In genomic region chr11:75262436-75262835, GRCh38 we compare ENCODE assay signal across 27 cellular contexts. TPM values are rescaled to one million over a fixed set of nuclear protein-coding genes. Genes with fewer than 3 reads are reported as not detected.
DNase-seq lines count a peak whose midpoint lies in the region; ATAC-seq and TF ChIP-seq lines count a peak whose summit lies in the region.
"Had no signal": no experiment of that assay in that cellular context is flagged by ENCODE, and none has a peak within 500 bp of the region (broad histone marks: within the 10 kb centered on the region; RNA-seq: fewer than 3 reads in every experiment).

No MANE protein-coding gene starts in this region.

- intact Hi-C loops in CD14-positive monocyte (cut with micrococcal nuclease), result no loop called here
- intact Hi-C loops in CD8-positive, alpha-beta T cell (cut with DNase I, micrococcal nuclease), result no loop called here
- intact Hi-C loops in ascending aorta (cut with DNase I), result no loop called here

- CTCF ChIA-PET in CD8-positive, alpha-beta T cell (lab: Charles Lee), result interaction anchor here (1.1 to 5.8 kb wide), 12 partner anchors 9 to 239 kb away, joined by 3 to 52 read pairs (median 8); no protein-coding TSS in a partner anchor

- peak; percentile 14 for DNase-seq in CD14-positive monocyte (ENCODE audit: low spot score)
- no peak for DNase-seq in CD8-positive, alpha-beta T cell
- peak; percentile 58 for DNase-seq in endodermal cell
- no peak for DNase-seq in neuronal stem cell (ENCODE audit: low spot score)
- no peak for DNase-seq in ascending aorta (ENCODE audit: low spot score in 2 of 2)
- DNase-seq in NCI-H187 treated with DMSO at 0.1 percent for 48 hours (lab: John Stamatoyannopoulos, UW), result no peak
- DNase-seq in NCI-H82 treated with DMSO at 0.1 percent for 48 hours (lab: John Stamatoyannopoulos, UW; ENCODE audit: unreplicated experiment), result no peak
- no peak for DNase-seq in NCI-H748 (lab: John Stamatoyannopoulos, UW; ENCODE audit: unreplicated experiment)
- DNase-seq: activated CD4-positive, alpha-beta T cell treated with anti-CD3 and anti-CD28 coated beads, Interleukin-2, amount 10 ng/mL, durations not matched to agents 7 days and 5 days; brain microvascular endothelial cell; DND-41; foreskin melanocyte; GOT3; hippocampal formation; NCI-H1694; NCI-H2171; NCI-H69; psoas muscle; RPMI8226; SK-N-SH; small intestine; stimulated activated CD4-positive, alpha-beta T cell treated with anti-CD3 and anti-CD28 coated beads, Interleukin-1b, Interleukin-23, amount 100 ng/mL, for 48 hours had no signal

- no peak overlapping the region for H2AFZ ChIP-seq in neuronal stem cell (ENCODE audit: low read length)

- peaks cover 61% of the 10 kb centered on the region for H3K4me1 ChIP-seq in CD8-positive, alpha-beta T cell (ENCODE audit: insufficient read depth, low read length)
- H3K4me1 ChIP-seq in endodermal cell (ENCODE audit: control insufficient read depth, insufficient read depth, low read length) (no peaks in the 10 kb centered on the region), neuronal stem cell (ENCODE audit: control insufficient read depth in 2 of 2, insufficient read depth in 1 of 2, low read depth in 1 of 2, low read length in 2 of 2) (no peaks in the 10 kb centered on the region), ascending aorta (no peaks in the 10 kb centered on the region)
- H3K4me1 ChIP-seq: psoas muscle had no signal

- no peak overlapping the region for H3K23ac ChIP-seq in neuronal stem cell (ENCODE audit: low read depth, low read length, poor library complexity)

- peaks cover 1 to 9% (median 7%) of the 10 kb centered on the region in 3 donors for H3K27me3 Mint-ChIP-seq in CD14-positive monocyte (ENCODE audit: low read depth in 3 of 3)
- no peaks in the 10 kb centered on the region for H3K27me3 Mint-ChIP-seq in CD8-positive, alpha-beta T cell (ENCODE audit: low read depth)
- H3K27me3 Mint-ChIP-seq in endodermal cell (ENCODE audit: insufficient read depth), result peaks cover 16% of the 10 kb centered on the region
- H3K27me3 Mint-ChIP-seq: activated T-helper 17 cell treated with anti-CD3 and anti-CD28 coated beads, Interleukin-2, amount 50 U/mL, for 72 hours had no signal

- no peak overlapping the region for H3K4me3 ChIP-seq in CD8-positive, alpha-beta T cell (ENCODE audit: low read depth, low read length)
- H3K4me3 ChIP-seq in endodermal cell (ENCODE audit: low read length) (no peak overlapping the region), neuronal stem cell (ENCODE audit: low read length in 2 of 2) (no peak overlapping the region), ascending aorta (no peak overlapping the region)
- H3K4me3 ChIP-seq: esophagus muscularis mucosa, psoas muscle had no signal

- TF ChIP-seq CTCF in CD14-positive monocyte (IDR thresholded peaks at IDR 0.05) (no peak), endodermal cell (conservative IDR thresholded peaks at IDR 0.05) (no peak), ascending aorta (IDR thresholded peaks at IDR 0.05) (no peak)
- no peak for TF ChIP-seq CTCF in CD8-positive, alpha-beta T cell (IDR thresholded peaks at IDR 0.05)

- POLR2A ChIA-PET in CD8-positive, alpha-beta T cell (lab: Charles Lee), result interaction anchor here (0.9 to 5.0 kb wide), 3 partner anchors 9 to 300 kb away, joined by 3 to 31 read pairs (median 9); partner anchors contain the start of gene SERPINH1

- H3K27me3 ChIP-seq in CD8-positive, alpha-beta T cell (ENCODE audit: insufficient read depth, low read length), result no peaks in the 10 kb centered on the region
- H3K27me3 ChIP-seq in endodermal cell (ENCODE audit: control insufficient read depth, insufficient read depth, low read length, poor library complexity, severe bottlenecking) (peaks cover 7% of the 10 kb centered on the region), neuronal stem cell (ENCODE audit: control insufficient read depth in 3 of 3, insufficient read depth in 3 of 3, low read depth in 1 of 3, low read length in 3 of 3) (no peaks in the 10 kb centered on the region), ascending aorta (no peaks in the 10 kb centered on the region)
- H3K27me3 ChIP-seq: esophagus muscularis mucosa had no signal

- H3K4me1 Mint-ChIP-seq in CD14-positive monocyte (peaks cover 73% of the 10 kb centered on the region), endodermal cell (peaks cover 3% of the 10 kb centered on the region)
- peaks cover 54% of the 10 kb centered on the region for H3K4me1 Mint-ChIP-seq in CD8-positive, alpha-beta T cell (ENCODE audit: low read depth)
- H3K4me1 Mint-ChIP-seq: neural crest cell had no signal

- ATAC-seq in CD8-positive, alpha-beta T cell, result no peak
- ATAC-seq: activated T-helper 17 cell treated with anti-CD3 and anti-CD28 coated beads, Interleukin-2, amount 50 U/mL, for 72 hours had no signal

- 89% methylated on average over 4 of the region's 4 CpGs for WGBS in endodermal cell (ENCODE audit: insufficient coverage in 1 of 2, insufficient read length in 1 of 2), 2 experiments
- no CpG with 5 or more reads among the region's 4 CpGs for WGBS in neuronal stem cell (ENCODE audit: extremely low coverage in 2 of 2, insufficient read length in 2 of 2, insufficient replicate concordance in 1 of 2), 2 donors

- H2BK5ac ChIP-seq in neuronal stem cell (ENCODE audit: low read length), result no peak overlapping the region

- H2BK12ac ChIP-seq in neuronal stem cell (ENCODE audit: low read length), result no peak overlapping the region

- no peaks in the 10 kb centered on the region for H3K79me1 ChIP-seq in neuronal stem cell (ENCODE audit: low read depth, low read length)

- no peak overlapping the region for H3K4me3 Mint-ChIP-seq in CD14-positive monocyte
- H3K4me3 Mint-ChIP-seq in CD8-positive, alpha-beta T cell, result no peak overlapping the region
- no peak overlapping the region for H3K4me3 Mint-ChIP-seq in endodermal cell
- H3K4me3 Mint-ChIP-seq: activated CD4-positive, alpha-beta T cell treated with anti-CD3 and anti-CD28 coated beads, Interleukin-2, amount 10 ng/mL, durations not matched to agents 7 days and 5 days; activated T-helper 17 cell treated with anti-CD3 and anti-CD28 coated beads, Interleukin-2, amount 50 U/mL, for 72 hours; neural crest cell; type B pancreatic cell had no signal

- no peak overlapping the region for H2BK15ac ChIP-seq in neuronal stem cell (ENCODE audit: low read length)

- H3K14ac ChIP-seq in neuronal stem cell (ENCODE audit: low read length), result no peak overlapping the region

- no peak overlapping the region for H3K4me2 ChIP-seq in neuronal stem cell (ENCODE audit: insufficient read depth, low read length, poor library complexity, severe bottlenecking)
- H3K4me2 ChIP-seq: SK-N-SH had no signal

- H4K8ac ChIP-seq in neuronal stem cell (ENCODE audit: low read depth, low read length), result no peak overlapping the region

- H3K27ac ChIP-seq in CD8-positive, alpha-beta T cell (ENCODE audit: low read depth, low read length), result no peak overlapping the region
- H3K27ac ChIP-seq in endodermal cell (ENCODE audit: low read depth, low read length), result no peak overlapping the region
- no peak overlapping the region for H3K27ac ChIP-seq in neuronal stem cell (replicated peaks; ENCODE audit: low read length)
- H3K27ac ChIP-seq in ascending aorta, result no peak overlapping the region
- H3K27ac ChIP-seq: brain microvascular endothelial cell, psoas muscle, VCaP had no signal

- H3K9ac ChIP-seq in endodermal cell (ENCODE audit: extremely low read depth, low read length, poor library complexity, severe bottlenecking) (no peak overlapping the region), neuronal stem cell (ENCODE audit: low read depth, low read length, poor library complexity) (no peak overlapping the region)
- H3K9ac ChIP-seq: SK-N-SH had no signal

- peak overlapping the region in 6 of 7 donors; percentile 63 to 87 (median 77) for H3K27ac Mint-ChIP-seq in CD14-positive monocyte
- peak overlapping the region; percentile 88 for H3K27ac Mint-ChIP-seq in CD8-positive, alpha-beta T cell
- H3K27ac Mint-ChIP-seq in endodermal cell, result no peak overlapping the region
- H3K27ac Mint-ChIP-seq: activated CD4-positive, alpha-beta T cell treated with anti-CD3 and anti-CD28 coated beads, Interleukin-2, amount 10 ng/mL, durations not matched to agents 7 days and 5 days; type B pancreatic cell had no signal

- no peaks in the 10 kb centered on the region for H3K9me3 ChIP-seq in CD8-positive, alpha-beta T cell (ENCODE audit: low read length)
- no peaks in the 10 kb centered on the region for H3K9me3 ChIP-seq in endodermal cell (ENCODE audit: control insufficient read depth, low read length)
- H3K9me3 ChIP-seq in neuronal stem cell (replicated peaks in 1 of 2; ENCODE audit: control insufficient read depth in 2 of 2, insufficient read depth in 1 of 2, low read depth in 1 of 2, low read length in 2 of 2), result no peaks in the 10 kb centered on the region
- no peaks in the 10 kb centered on the region for H3K9me3 ChIP-seq in ascending aorta
- H3K9me3 ChIP-seq: esophagus muscularis mucosa, psoas muscle, SK-N-SH had no signal

- peak overlapping the region; percentile 33 for H3K18ac ChIP-seq in neuronal stem cell (ENCODE audit: low read length)

- H3K36me3 ChIP-seq in CD8-positive, alpha-beta T cell (ENCODE audit: insufficient read depth, low read length), result no peaks in the 10 kb centered on the region
- H3K36me3 ChIP-seq in endodermal cell (ENCODE audit: control insufficient read depth, insufficient read depth, low read length), result peaks cover 22% of the 10 kb centered on the region
- H3K36me3 ChIP-seq in neuronal stem cell (replicated peaks in 1 of 2; ENCODE audit: control insufficient read depth in 2 of 2, insufficient read depth in 2 of 2, low read length in 2 of 2), result peaks cover 0 to 8% of the 10 kb centered on the region in 2 donors
- peaks cover 6 to 7% of the 10 kb centered on the region in 2 donors for H3K36me3 ChIP-seq in ascending aorta
- H3K36me3 ChIP-seq: brain microvascular endothelial cell had no signal

- H3K4ac ChIP-seq in neuronal stem cell (ENCODE audit: low read length), result no peak overlapping the region

- H2AK5ac ChIP-seq in neuronal stem cell (ENCODE audit: low read depth, low read length), result no peak overlapping the region

- H4K91ac ChIP-seq in neuronal stem cell (ENCODE audit: low read depth, low read length, poor library complexity), result no peak overlapping the region

- H3K9me3 Mint-ChIP-seq in CD14-positive monocyte (no peaks in the 10 kb centered on the region), endodermal cell (no peaks in the 10 kb centered on the region)
- H3K9me3 Mint-ChIP-seq in CD8-positive, alpha-beta T cell, result no peaks in the 10 kb centered on the region
- H3K9me3 Mint-ChIP-seq: activated CD4-positive, alpha-beta T cell treated with anti-CD3 and anti-CD28 coated beads, Interleukin-2, amount 10 ng/mL, durations not matched to agents 7 days and 5 days; activated T-helper 17 cell treated with anti-CD3 and anti-CD28 coated beads, Interleukin-2, amount 50 U/mL, for 72 hours; neural crest cell; type B pancreatic cell had no signal

- H2BK120ac ChIP-seq in neuronal stem cell (ENCODE audit: low read depth, low read length), result no peak overlapping the region

- H3K36me3 Mint-ChIP-seq in CD14-positive monocyte (peaks cover 18 to 30% of the 10 kb centered on the region in 2 donors), endodermal cell (ENCODE audit: low read depth) (peaks cover 19% of the 10 kb centered on the region)
- peaks cover 18% of the 10 kb centered on the region for H3K36me3 Mint-ChIP-seq in CD8-positive, alpha-beta T cell
- H3K36me3 Mint-ChIP-seq: type B pancreatic cell had no signal

RNA-seq across cellular contexts. Expression of gene TPBGL, which starts 21.9 kb away (rescaled TPM):
- not detected for polyA plus RNA-seq in CD14-positive monocyte
- under 1 TPM; 0.31 to 0.43 TPM for total RNA-seq in CD8-positive, alpha-beta T cell
- total RNA-seq in endodermal cell (under 1 TPM in 1 of 2 donors, not detected in 1; 0.13 TPM), ascending aorta (not detected)
- polyA plus RNA-seq in endodermal cell (2013, experiment 1 of 2), result 0.28 TPM
- 0.21 TPM for polyA plus RNA-seq in endodermal cell (2013, experiment 2 of 2)
- polyA plus RNA-seq in neuronal stem cell (2013, experiment 1 of 2), result 0.10 TPM
- 0.10 TPM for polyA plus RNA-seq in neuronal stem cell (2013, experiment 2 of 2)

Comparison
In these comparisons a context has a peak if more than half of its experiments do, and no peak if none do; other contexts are left out.
1. DNase-seq: peak in CD14-positive monocyte (single experiment) and endodermal cell (single experiment); none in CD8-positive, alpha-beta T cell (0 of 7), neuronal stem cell (single experiment), ascending aorta (0 of 2), NCI-H187 treated with DMSO at 0.1 percent for 48 hours (single experiment), NCI-H82 treated with DMSO at 0.1 percent for 48 hours (single experiment) and NCI-H748 (single experiment).